1 cellular context compared by ENCODE assay signal in genomic region chr2:1022178-1022577, GRCh38.
TF ChIP-seq lines count a peak whose summit lies in the region.

No MANE protein-coding gene starts in this region.

TF ChIP-seq in WTC11, 78 proteins besides CTCF, POLR2A, EP300 and RAD21 (continued from another document):
- no peak for TF ChIP-seq MXD4 (CRISPR knock-in tag; IDR thresholded peaks at IDR 0.05; ENCODE audit: borderline replicate concordance)
- TF ChIP-seq ZMAT4 (CRISPR knock-in tag; IDR thresholded peaks at IDR 0.05), result no peak
- no peak for TF ChIP-seq ATF3 (CRISPR knock-in tag; conservative IDR thresholded peaks at IDR 0.05)
